In genomic region chr3:193716155-193716554, GRCh38 we compare ENCODE assay signal across 30 cellular contexts.
DNase-seq lines count a peak whose midpoint lies in the region; FAIRE-seq and TF ChIP-seq lines count a peak whose summit lies in the region.
"Had no signal": no experiment of that assay in that cellular context is flagged by ENCODE, and none has a peak within 500 bp of the region (broad histone marks: within the 10 kb centered on the region; RNA-seq: fewer than 3 reads in every experiment).

No MANE protein-coding gene starts in this region.

- intact Hi-C loops in activated CD4-positive, alpha-beta memory T cell treated with anti-CD3 and anti-CD28 coated beads for 36 hours (cut with micrococcal nuclease): no loop called here

- TF ChIP-seq POLR2A in GM12891 (IDR thresholded peaks at IDR 0.05; ENCODE audit: low read depth, low read length): no peak

- peaks cover 22% of the 10 kb centered on the region for H3K9me3 Mint-ChIP-seq in activated CD4-positive, alpha-beta memory T cell treated with anti-CD3 and anti-CD28 coated beads for 36 hours

- no peak for FAIRE-seq in GM12891 (lab: Jason Lieb, UNC)
- FAIRE-seq: A204.1, frontal cortex, islet of Langerhans, TTC549 had no signal

- H3K4me3 Mint-ChIP-seq in activated CD4-positive, alpha-beta memory T cell treated with anti-CD3 and anti-CD28 coated beads for 36 hours: no peak overlapping the region
- H3K4me3 Mint-ChIP-seq: activated naive CD8-positive, alpha-beta T cell treated with anti-CD3 and anti-CD28 coated beads, Interleukin-2, amount 10 ng/mL, durations not matched to agents 7 days and 5 days; stimulated activated effector memory CD8-positive, alpha-beta T cell treated with anti-CD3 and anti-CD28 coated beads, Interleukin-12 subunit alpha, Interleukin-12 subunit beta, amount 100 ng/mL, for 72 hours; T-cell had no signal

- CTCF ChIA-PET in activated CD4-positive, alpha-beta memory T cell treated with anti-CD3 and anti-CD28 coated beads for 36 hours (lab: Charles Lee): no interaction called here

- H3K36me3 Mint-ChIP-seq in activated CD4-positive, alpha-beta memory T cell treated with anti-CD3 and anti-CD28 coated beads for 36 hours: peaks cover 7% of the 10 kb centered on the region

- DNase-seq in AML-193 (lab: John Stamatoyannopoulos, UW): peak; percentile 74 to 76
- DNase-seq in GM12891 (ENCODE audit: insufficient read length, low spot score): no peak
- peak; percentile 13 for DNase-seq in NAMALWA (ENCODE audit: low spot score)
- peak; percentile 29 for DNase-seq in UCSD-AML1 (lab: John Stamatoyannopoulos, UW; ENCODE audit: unreplicated experiment)
- no peak for DNase-seq in NCI-H526 treated with DMSO at 0.1 percent for 48 hours (lab: John Stamatoyannopoulos, UW)
- DNase-seq in NCI-H1092 (lab: John Stamatoyannopoulos, UW): no peak
- DNase-seq in D341Med (ENCODE audit: low spot score): no peak
- no peak for DNase-seq in activated CD4-positive, alpha-beta memory T cell treated with anti-CD3 and anti-CD28 coated beads for 36 hours
- DNase-seq: activated CD8-positive, alpha-beta memory T cell treated with anti-CD3 and anti-CD28 coated beads for 24 hours; activated effector memory CD4-positive, alpha-beta T cell treated with anti-CD3 and anti-CD28 coated beads, Interleukin-2, amount 50 U/mL, for 16 hours; activated naive CD8-positive, alpha-beta T cell treated with anti-CD3 and anti-CD28 coated beads, Interleukin-2, amount 10 ng/mL, durations not matched to agents 7 days and 5 days; caudate nucleus; HCEC 1CT; hypothalamus; left ventricle myocardium inferior; naive thymus-derived CD4-positive, alpha-beta T cell; NCI-H2029 treated with DMSO at 0.1 percent for 48 hours; NCI-H82; nucleus accumbens; PC-3; psoas muscle; sigmoid colon; stimulated activated CD4-positive, alpha-beta T cell treated with anti-CD3 and anti-CD28 coated beads, Interleukin-4, amount 100 ng/mL, for 24 hours; T-cell; trophoblast cell had no signal

- no peak overlapping the region for H3K27ac Mint-ChIP-seq in activated CD4-positive, alpha-beta memory T cell treated with anti-CD3 and anti-CD28 coated beads for 36 hours
- H3K27ac Mint-ChIP-seq: activated naive CD8-positive, alpha-beta T cell treated with anti-CD3 and anti-CD28 coated beads, Interleukin-2, amount 10 ng/mL, durations not matched to agents 7 days and 5 days; stimulated activated effector memory CD8-positive, alpha-beta T cell treated with anti-CD3 and anti-CD28 coated beads, Interleukin-12 subunit alpha, Interleukin-12 subunit beta, amount 100 ng/mL, for 72 hours; T-cell had no signal

- peaks cover 6% of the 10 kb centered on the region for H3K4me1 Mint-ChIP-seq in activated CD4-positive, alpha-beta memory T cell treated with anti-CD3 and anti-CD28 coated beads for 36 hours (ENCODE audit: low read depth)
- H3K4me1 Mint-ChIP-seq: stimulated activated effector memory CD8-positive, alpha-beta T cell treated with anti-CD3 and anti-CD28 coated beads, Interleukin-12 subunit alpha, Interleukin-12 subunit beta, amount 100 ng/mL, for 72 hours had no signal

- POLR2A ChIA-PET in activated CD4-positive, alpha-beta memory T cell treated with anti-CD3 and anti-CD28 coated beads for 36 hours (lab: Charles Lee): interaction anchor here (0.5 kb wide), 1 partner anchor 11 kb away, joined by 3 read pairs; no protein-coding TSS in a partner anchor

- no peaks in the 10 kb centered on the region for H3K27me3 Mint-ChIP-seq in activated CD4-positive, alpha-beta memory T cell treated with anti-CD3 and anti-CD28 coated beads for 36 hours
- H3K27me3 Mint-ChIP-seq: T-cell had no signal

TF ChIP-seq in GM12891, 5 proteins besides CTCF, POLR2A, EP300 and RAD21:
- TF ChIP-seq POLR2AphosphoS5 (IDR thresholded peaks at IDR 0.05; ENCODE audit: low read depth, low read length): no peak
- no peak for TF ChIP-seq POU2F2 (IDR thresholded peaks at IDR 0.05; ENCODE audit: low read depth, low read length)
- peak; percentile 20; the same call in 1 of the 2 replicates for TF ChIP-seq SPI1 (IDR thresholded peaks at IDR 0.05; ENCODE audit: low read depth, low read length)
- TF ChIP-seq TAF1 (IDR thresholded peaks at IDR 0.05; ENCODE audit: low read depth, low read length): no peak
TF ChIP-seq in GM12891: peak in this region for 1.

Comparison
In these comparisons a context has a peak if more than half of its experiments do, and no peak if none do; other contexts are left out.
1. DNase-seq: peak in AML-193 (2 of 2), NAMALWA (single experiment) and UCSD-AML1 (single experiment); none in GM12891 (single experiment), NCI-H526 treated with DMSO at 0.1 percent for 48 hours (single experiment), NCI-H1092 (single experiment), D341Med (single experiment) and activated CD4-positive, alpha-beta memory T cell treated with anti-CD3 and anti-CD28 coated beads for 36 hours (single experiment).